24 cellular contexts compared by ENCODE assay signal in the genomic region with DNA sequence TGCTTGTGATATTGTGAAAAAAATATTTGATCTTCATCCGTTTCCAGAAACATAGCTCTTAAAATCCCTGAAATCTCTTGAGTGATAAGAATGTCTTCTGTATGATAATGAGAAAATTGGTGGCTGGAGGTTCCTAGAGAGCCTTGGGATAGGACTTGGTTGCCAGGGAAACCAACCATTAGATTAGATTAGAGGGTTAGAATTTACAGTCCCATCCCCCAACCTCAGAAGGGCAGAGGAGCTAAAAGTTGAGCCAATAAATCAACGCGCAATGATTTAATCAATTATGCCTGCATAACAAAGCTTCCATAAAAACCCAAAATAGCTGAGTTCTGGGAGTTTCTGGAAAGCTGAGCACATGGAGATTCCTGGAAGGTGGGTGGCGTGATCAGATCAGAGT.
"Had no signal": no experiment of that assay in that cellular context is flagged by ENCODE, and none has a peak within 500 bp of the region (broad histone marks: within the 10 kb centered on the region; RNA-seq: fewer than 3 reads in every experiment).

No MANE protein-coding gene starts in this region.

- DNase-seq: activated CD4-positive, alpha-beta memory T cell treated with anti-CD3 and anti-CD28 coated beads, Interleukin-2, amount 10 ng/mL, durations not matched to agents 7 days and 5 days; activated CD4-positive, alpha-beta T cell treated with anti-CD3 and anti-CD28 coated beads for 36 hours; activated CD4-positive, alpha-beta T cell treated with anti-CD3 and anti-CD28 coated beads, Interleukin-2, amount 50 U/mL, for 1 hour; activated effector memory CD4-positive, alpha-beta T cell treated with Interleukin-2 at 50 U/mL for 16 hours; activated naive CD4-positive, alpha-beta T cell; activated T-cell treated with anti-CD3 and anti-CD28 coated beads for 4 hours; amniotic stem cell; cerebellar nuclear complex; Kasumi-1; KBM-7; NCI-H1105 treated with DMSO at 0.1 percent for 48 hours; NCI-H2029; NCI-H2107; NCI-H2171 treated with DMSO at 0.1 percent for 48 hours; NCI-H510A treated with DMSO at 0.1 percent for 48 hours; NCI-H69; Peyer's patch; SHP77; T-cell; T1000 had no signal

- H3K4me3 ChIP-seq: ascending aorta, Peyer's patch, SJSA1 had no signal

- H3K27ac ChIP-seq: ascending aorta, Peyer's patch, RWPE1, SJSA1, VCaP had no signal

- H3K9me3 ChIP-seq: ascending aorta, Peyer's patch, SJSA1 had no signal

- H3K4me1 ChIP-seq: SJSA1 had no signal

- ATAC-seq: T-cell had no signal

- H3K27me3 ChIP-seq: ascending aorta, Peyer's patch, SJSA1 had no signal
